In genomic region chr10:121927361-121927840, GRCh38 we compare ENCODE assay signal across 1 cellular context.
TF ChIP-seq lines count a peak whose summit lies in the region.

No MANE protein-coding gene starts in this region.

TF ChIP-seq in WTC11, 78 proteins besides CTCF, POLR2A, EP300 and RAD21 (continued from another document):
- TF ChIP-seq, protein P1, sequence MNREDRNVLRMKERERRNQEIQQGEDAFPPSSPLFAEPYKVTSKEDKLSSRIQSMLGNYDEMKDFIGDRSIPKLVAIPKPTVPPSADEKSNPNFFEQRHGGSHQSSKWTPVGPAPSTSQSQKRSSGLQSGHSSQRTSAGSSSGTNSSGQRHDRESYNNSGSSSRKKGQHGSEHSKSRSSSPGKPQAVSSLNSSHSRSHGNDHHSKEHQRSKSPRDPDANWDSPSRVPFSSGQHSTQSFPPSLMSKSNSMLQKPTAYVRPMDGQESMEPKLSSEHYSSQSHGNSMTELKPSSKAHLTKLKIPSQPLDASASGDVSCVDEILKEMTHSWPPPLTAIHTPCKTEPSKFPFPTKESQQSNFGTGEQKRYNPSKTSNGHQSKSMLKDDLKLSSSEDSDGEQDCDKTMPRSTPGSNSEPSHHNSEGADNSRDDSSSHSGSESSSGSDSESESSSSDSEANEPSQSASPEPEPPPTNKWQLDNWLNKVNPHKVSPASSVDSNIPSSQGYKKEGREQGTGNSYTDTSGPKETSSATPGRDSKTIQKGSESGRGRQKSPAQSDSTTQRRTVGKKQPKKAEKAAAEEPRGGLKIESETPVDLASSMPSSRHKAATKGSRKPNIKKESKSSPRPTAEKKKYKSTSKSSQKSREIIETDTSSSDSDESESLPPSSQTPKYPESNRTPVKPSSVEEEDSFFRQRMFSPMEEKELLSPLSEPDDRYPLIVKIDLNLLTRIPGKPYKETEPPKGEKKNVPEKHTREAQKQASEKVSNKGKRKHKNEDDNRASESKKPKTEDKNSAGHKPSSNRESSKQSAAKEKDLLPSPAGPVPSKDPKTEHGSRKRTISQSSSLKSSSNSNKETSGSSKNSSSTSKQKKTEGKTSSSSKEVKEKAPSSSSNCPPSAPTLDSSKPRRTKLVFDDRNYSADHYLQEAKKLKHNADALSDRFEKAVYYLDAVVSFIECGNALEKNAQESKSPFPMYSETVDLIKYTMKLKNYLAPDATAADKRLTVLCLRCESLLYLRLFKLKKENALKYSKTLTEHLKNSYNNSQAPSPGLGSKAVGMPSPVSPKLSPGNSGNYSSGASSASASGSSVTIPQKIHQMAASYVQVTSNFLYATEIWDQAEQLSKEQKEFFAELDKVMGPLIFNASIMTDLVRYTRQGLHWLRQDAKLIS (CRISPR knock-in tag; IDR thresholded peaks at IDR 0.05; ENCODE audit: borderline replicate concordance), result 0 out of 2 replicates have a peak, but pooled peaks have one; percentile 52
